15 cellular contexts compared by ENCODE assay signal in the genomic region with DNA sequence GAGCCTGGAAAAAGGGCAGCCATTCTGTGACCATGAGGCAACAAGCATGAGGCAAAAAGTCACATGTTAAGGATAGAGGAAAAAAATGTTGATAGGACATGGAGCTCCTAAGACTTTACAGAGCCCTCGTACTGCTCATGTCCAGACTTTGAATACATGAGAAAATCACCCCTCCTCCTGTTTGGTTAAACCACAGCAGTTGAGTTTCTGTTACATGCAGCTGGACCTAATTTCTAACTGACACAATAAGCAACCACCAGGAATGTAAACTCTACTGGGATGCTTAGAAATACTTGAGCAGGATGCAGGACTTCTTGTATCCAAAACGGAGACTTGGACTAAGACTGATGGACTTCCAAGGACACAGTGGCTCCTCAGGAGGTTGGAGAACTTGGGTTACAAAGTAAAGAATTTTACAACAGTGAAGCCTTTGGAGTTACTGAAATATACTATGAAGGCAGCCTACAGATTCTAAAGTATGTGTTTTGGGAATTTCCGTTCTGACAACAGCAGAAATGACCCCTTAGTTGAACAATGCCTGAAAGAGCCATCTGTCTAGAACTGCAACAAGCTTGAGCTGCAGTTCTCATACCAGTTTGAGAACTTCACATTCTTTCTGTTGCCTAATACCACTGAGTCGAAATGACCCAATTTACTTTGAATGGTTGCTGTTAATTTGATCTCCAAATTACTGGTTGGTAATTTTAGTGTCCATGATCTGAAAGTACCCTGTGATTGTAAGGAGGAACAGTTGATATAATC.
DNase-seq lines count a peak whose midpoint lies in the region; ATAC-seq and TF ChIP-seq lines count a peak whose summit lies in the region.
"Had no signal": no experiment of that assay in that cellular context is flagged by ENCODE, and none has a peak within 500 bp of the region (broad histone marks: within the 10 kb centered on the region; RNA-seq: fewer than 3 reads in every experiment).

No MANE protein-coding gene starts in this region.

- peaks cover 28% of the 10 kb centered on the region for H3K4me1 Mint-ChIP-seq in glutamatergic neuron (ENCODE audit: low read depth, unreplicated experiment)

- TF ChIP-seq CTCF in AG04449 (IDR thresholded peaks at IDR 0.05; ENCODE audit: insufficient read depth, low read length, missing control alignments) (no peak), GM12865 (IDR thresholded peaks at IDR 0.05; ENCODE audit: insufficient read depth, low read depth, low read length, missing control alignments) (no peak), fibroblast of pulmonary artery (IDR thresholded peaks at IDR 0.05; ENCODE audit: low read length, missing control alignments) (no peak), glutamatergic neuron (IDR thresholded peaks at IDR 0.05; ENCODE audit: partially characterized antibody, unreplicated experiment) (no peak)

- no peaks in the 10 kb centered on the region for H3K9me3 Mint-ChIP-seq in glutamatergic neuron (ENCODE audit: unreplicated experiment)

- H3K36me3 Mint-ChIP-seq in glutamatergic neuron (ENCODE audit: unreplicated experiment) = peaks cover 4% of the 10 kb centered on the region

- H3K4me1 ChIP-seq in adipocyte (ENCODE audit: control insufficient read depth, insufficient read depth, low read length) = peaks cover 23% of the 10 kb centered on the region
- H3K4me1 ChIP-seq: psoas muscle had no signal

- H3K27ac Mint-ChIP-seq in glutamatergic neuron (ENCODE audit: unreplicated experiment) = no peak overlapping the region

- no peak overlapping the region for H3K4me3 ChIP-seq in AG04449 (ENCODE audit: low read depth, low read length)
- no peak overlapping the region for H3K4me3 ChIP-seq in GM12865 (ENCODE audit: low read depth, low read length)
- H3K4me3 ChIP-seq in adipocyte (ENCODE audit: low read length) = no peak overlapping the region
- no peak overlapping the region for H3K4me3 ChIP-seq in fibroblast of pulmonary artery (replicated peaks; ENCODE audit: low read depth, low read length)
- H3K4me3 ChIP-seq: gastroesophageal sphincter, psoas muscle had no signal

- H3K27me3 Mint-ChIP-seq in glutamatergic neuron (ENCODE audit: unreplicated experiment) = peaks cover 5% of the 10 kb centered on the region

- no peak for ATAC-seq in GM21723 (IDR thresholded peaks at IDR 0.05; ENCODE audit: unreplicated experiment)
- ATAC-seq: gastroesophageal sphincter had no signal

- H3K9me3 ChIP-seq in adipocyte (ENCODE audit: control insufficient read depth, low read length) = peaks cover 13% of the 10 kb centered on the region
- H3K9me3 ChIP-seq: psoas muscle had no signal

- H3K27me3 ChIP-seq in adipocyte (replicated peaks; ENCODE audit: control insufficient read depth, insufficient read depth, low read length) = no peaks in the 10 kb centered on the region
- H3K27me3 ChIP-seq: gastroesophageal sphincter had no signal

- no peak overlapping the region for H3K9ac ChIP-seq in adipocyte (ENCODE audit: low read length)

- H3K36me3 ChIP-seq in adipocyte (ENCODE audit: control insufficient read depth, insufficient read depth, low read length, severe bottlenecking) = no peaks in the 10 kb centered on the region
- H3K36me3 ChIP-seq: gastroesophageal sphincter had no signal

- POLR2A ChIA-PET in AG04449 (lab: Yijun Ruan, JAX) = no interaction called here

- peak; percentile 91 for DNase-seq in AG04449 (ENCODE audit: low read depth, low spot score)
- DNase-seq in GM12865 (ENCODE audit: low read depth) = peak; percentile 20
- peak; percentile 88 for DNase-seq in adipocyte (ENCODE audit: low read depth)
- peak; percentile 55 for DNase-seq in fibroblast of pulmonary artery (ENCODE audit: low read depth)
- DNase-seq in SHP77 treated with DMSO at 0.1 percent for 48 hours (lab: John Stamatoyannopoulos, UW) = no peak
- DNase-seq in HuH-7 (ENCODE audit: low spot score) = no peak
- DNase-seq in glutamatergic neuron = no peak
- DNase-seq: activated CD4-positive, alpha-beta T cell treated with anti-CD3 and anti-CD28 coated beads for 48 hours; amniotic stem cell; DND-41; NCI-H1417 treated with DMSO at 0.1 percent for 48 hours; NCI-H226; psoas muscle had no signal

- CTCF ChIA-PET in AG04449 (lab: Yijun Ruan, JAX) = interaction anchor here (0.5 to 2.0 kb wide), 3 partner anchors 22 to 198 kb away, joined by 3 to 13 read pairs (median 3); no protein-coding TSS in a partner anchor

- no peak overlapping the region for H3K4me3 Mint-ChIP-seq in glutamatergic neuron (ENCODE audit: unreplicated experiment)

Comparison
In these comparisons a context has a peak if more than half of its experiments do, and no peak if none do; other contexts are left out.
1. DNase-seq: peak in AG04449 (single experiment), GM12865 (single experiment), adipocyte (single experiment) and fibroblast of pulmonary artery (single experiment); none in SHP77 treated with DMSO at 0.1 percent for 48 hours (single experiment), HuH-7 (single experiment) and glutamatergic neuron (single experiment).